11 cellular contexts compared by ENCODE assay signal in genomic region chr1:25697426-25698220, GRCh38.
DNase-seq lines count a peak whose midpoint lies in the region; ATAC-seq and TF ChIP-seq lines count a peak whose summit lies in the region.
"Had no signal": no experiment of that assay in that cellular context is flagged by ENCODE, and none has a peak within 500 bp of the region (broad histone marks: within the 10 kb centered on the region; RNA-seq: fewer than 3 reads in every experiment).

No MANE protein-coding gene starts in this region.

- no peak overlapping the region for H3K23ac ChIP-seq in trophoblast cell (ENCODE audit: low read length)

- no peaks in the 10 kb centered on the region for H3K9me3 Mint-ChIP-seq in activated CD4-positive, alpha-beta T cell treated with anti-CD3 and anti-CD28 coated beads, Interleukin-2, amount 10 ng/mL, durations not matched to agents 7 days and 5 days
- no peaks in the 10 kb centered on the region for H3K9me3 Mint-ChIP-seq in HFFc6
- H3K9me3 Mint-ChIP-seq: stimulated activated naive CD8-positive, alpha-beta T cell treated with anti-CD3 and anti-CD28 coated beads, Interleukin-15, Interleukin-2, amounts not matched to agents 100 ng/mL and 50 ng/mL, for 24 hours had no signal

- no peak overlapping the region for H3K4me2 ChIP-seq in trophoblast cell (ENCODE audit: low read length)

- no peak overlapping the region for H3K9ac ChIP-seq in trophoblast cell (ENCODE audit: low read length)

- H2BK120ac ChIP-seq in trophoblast cell (ENCODE audit: insufficient read depth, low read length, poor library complexity), result no peak overlapping the region

- H3K9me3 ChIP-seq in trophoblast cell (ENCODE audit: insufficient read depth, low read depth, low read length), result no peaks in the 10 kb centered on the region
- H3K9me3 ChIP-seq: pancreas had no signal

- no peaks in the 10 kb centered on the region for H3K79me2 ChIP-seq in trophoblast cell (ENCODE audit: control insufficient read depth, insufficient read depth, low read length, poor library complexity)

- peaks cover 12% of the 10 kb centered on the region in 2 experiments for H3K4me1 ChIP-seq in trophoblast cell (ENCODE audit: control insufficient read depth in 1 of 2, insufficient read depth in 2 of 2, low read length in 2 of 2)

- no peak overlapping the region for H3K14ac ChIP-seq in trophoblast cell (ENCODE audit: low read length)

- peaks cover 3% of the 10 kb centered on the region for H3K27me3 Mint-ChIP-seq in activated CD4-positive, alpha-beta T cell treated with anti-CD3 and anti-CD28 coated beads, Interleukin-2, amount 10 ng/mL, durations not matched to agents 7 days and 5 days
- H3K27me3 Mint-ChIP-seq in HFFc6 (ENCODE audit: insufficient read depth), result peaks cover 11% of the 10 kb centered on the region
- H3K27me3 Mint-ChIP-seq: stimulated activated naive CD8-positive, alpha-beta T cell treated with anti-CD3 and anti-CD28 coated beads, Interleukin-15, Interleukin-2, amounts not matched to agents 100 ng/mL and 50 ng/mL, for 24 hours had no signal

- H3K79me1 ChIP-seq in trophoblast cell (ENCODE audit: low read length), result peaks cover 3% of the 10 kb centered on the region

- peak; percentile 17; the same call in 1 of the 2 replicates for TF ChIP-seq CTCF in HFFc6 (IDR thresholded peaks at IDR 0.05)
- no peak for TF ChIP-seq CTCF in choroid plexus epithelial cell (conservative IDR thresholded peaks at IDR 0.05; ENCODE audit: low read depth, low read length)

- WGBS in trophoblast cell (ENCODE audit: extremely low coverage, insufficient coverage, insufficient read length), result no CpG with 5 or more reads among the region's 10 CpGs

- peaks cover 17% of the 10 kb centered on the region for H3K36me3 Mint-ChIP-seq in activated CD4-positive, alpha-beta T cell treated with anti-CD3 and anti-CD28 coated beads, Interleukin-2, amount 10 ng/mL, durations not matched to agents 7 days and 5 days (ENCODE audit: low read depth)
- no peaks in the 10 kb centered on the region for H3K36me3 Mint-ChIP-seq in HFFc6 (ENCODE audit: low read depth)

- no peak overlapping the region for H3K18ac ChIP-seq in trophoblast cell (ENCODE audit: low read length)

- CTCF ChIA-PET in activated CD4-positive, alpha-beta T cell treated with anti-CD3 and anti-CD28 coated beads, Interleukin-2, amount 10 ng/mL, durations not matched to agents 7 days and 5 days (lab: Charles Lee), result interaction anchor here (0.9 to 1.1 kb wide), 2 partner anchors 8 to 25 kb away, joined by 3 read pairs; no protein-coding TSS in a partner anchor

- no peaks in the 10 kb centered on the region for H3K27me3 ChIP-seq in trophoblast cell (ENCODE audit: insufficient read depth, low read length)
- H3K27me3 ChIP-seq: pancreas had no signal

- H4K8ac ChIP-seq in trophoblast cell (ENCODE audit: low read depth, low read length), result no peak overlapping the region

- peak overlapping the region; percentile 23 for H2BK12ac ChIP-seq in trophoblast cell (ENCODE audit: low read length)

- ATAC-seq in HG02852 (IDR thresholded peaks at IDR 0.05; ENCODE audit: unreplicated experiment), result no peak
- no peak for ATAC-seq in GM21423 (IDR thresholded peaks at IDR 0.05; ENCODE audit: unreplicated experiment)
- ATAC-seq: pancreas had no signal

- no peak overlapping the region for H3K27ac Mint-ChIP-seq in activated CD4-positive, alpha-beta T cell treated with anti-CD3 and anti-CD28 coated beads, Interleukin-2, amount 10 ng/mL, durations not matched to agents 7 days and 5 days
- H3K27ac Mint-ChIP-seq in HFFc6, result no peak overlapping the region
- H3K27ac Mint-ChIP-seq: stimulated activated naive CD8-positive, alpha-beta T cell treated with anti-CD3 and anti-CD28 coated beads, Interleukin-15, Interleukin-2, amounts not matched to agents 100 ng/mL and 50 ng/mL, for 24 hours had no signal

- H2AK5ac ChIP-seq in trophoblast cell (ENCODE audit: low read length), result peak overlapping the region; percentile 14

- H3K4me1 Mint-ChIP-seq in activated CD4-positive, alpha-beta T cell treated with anti-CD3 and anti-CD28 coated beads, Interleukin-2, amount 10 ng/mL, durations not matched to agents 7 days and 5 days, result peaks cover 38% of the 10 kb centered on the region
- H3K4me1 Mint-ChIP-seq in HFFc6 (ENCODE audit: low read depth), result peaks cover 50% of the 10 kb centered on the region

- DNase-seq in activated CD4-positive, alpha-beta T cell treated with anti-CD3 and anti-CD28 coated beads, Interleukin-2, amount 10 ng/mL, durations not matched to agents 7 days and 5 days, result peak; percentile 44
- DNase-seq in activated CD4-positive, alpha-beta T cell treated with anti-CD3 and anti-CD28 coated beads for 1 hour, result no peak
- DNase-seq in HFFc6 (no peak), choroid plexus epithelial cell (ENCODE audit: low read depth) (peak; percentile 33), trophoblast cell (no peak), NCI-H1436 treated with DMSO at 0.1 percent for 48 hours (lab: John Stamatoyannopoulos, UW) (no peak)
- DNase-seq: foreskin fibroblast, pancreas had no signal

- H3K27ac ChIP-seq in trophoblast cell (ENCODE audit: low read depth, low read length), result no peak overlapping the region
- H3K27ac ChIP-seq: pancreas had no signal

- no peak overlapping the region for H4K91ac ChIP-seq in trophoblast cell (ENCODE audit: low read depth, low read length)

- POLR2A ChIA-PET in activated CD4-positive, alpha-beta T cell treated with anti-CD3 and anti-CD28 coated beads, Interleukin-2, amount 10 ng/mL, durations not matched to agents 7 days and 5 days (lab: Charles Lee), result no interaction called here

- H3K4me3 Mint-ChIP-seq in activated CD4-positive, alpha-beta T cell treated with anti-CD3 and anti-CD28 coated beads, Interleukin-2, amount 10 ng/mL, durations not matched to agents 7 days and 5 days, result no peak overlapping the region
- no peak overlapping the region for H3K4me3 Mint-ChIP-seq in HFFc6
- H3K4me3 Mint-ChIP-seq: stimulated activated naive CD8-positive, alpha-beta T cell treated with anti-CD3 and anti-CD28 coated beads, Interleukin-15, Interleukin-2, amounts not matched to agents 100 ng/mL and 50 ng/mL, for 24 hours had no signal

- H4K12ac ChIP-seq in trophoblast cell (ENCODE audit: low read depth, low read length), result no peak overlapping the region

- no peak overlapping the region for H2AFZ ChIP-seq in trophoblast cell (ENCODE audit: insufficient read depth, low read length, poor library complexity)

- no peaks in the 10 kb centered on the region for H3K36me3 ChIP-seq in trophoblast cell (ENCODE audit: control insufficient read depth in 1 of 2, insufficient read depth in 2 of 2, low read length in 2 of 2)
- H3K36me3 ChIP-seq: pancreas had no signal

- H3K4me3 ChIP-seq in choroid plexus epithelial cell (ENCODE audit: low read depth, low read length) (no peak overlapping the region), trophoblast cell (ENCODE audit: low read depth, low read length) (no peak overlapping the region)
- H3K4me3 ChIP-seq: pancreas had no signal

- no peak overlapping the region for H2BK5ac ChIP-seq in trophoblast cell (ENCODE audit: low read depth, low read length, poor library complexity)

- H3K4ac ChIP-seq in trophoblast cell (ENCODE audit: low read depth, low read length), result no peak overlapping the region

Comparison
In these comparisons a context has a peak if more than half of its experiments do, and no peak if none do; other contexts are left out.
1. DNase-seq: peak in activated CD4-positive, alpha-beta T cell treated with anti-CD3 and anti-CD28 coated beads, Interleukin-2, amount 10 ng/mL, durations not matched to agents 7 days and 5 days (single experiment) and choroid plexus epithelial cell (single experiment); none in activated CD4-positive, alpha-beta T cell treated with anti-CD3 and anti-CD28 coated beads for 1 hour (single experiment), HFFc6 (single experiment), trophoblast cell (0 of 2) and NCI-H1436 treated with DMSO at 0.1 percent for 48 hours (single experiment).